13 cellular contexts compared by ENCODE assay signal in genomic region chr6:15090145-15090579, GRCh38.
DNase-seq lines count a peak whose midpoint lies in the region; ATAC-seq and TF ChIP-seq lines count a peak whose summit lies in the region.
"Had no signal": no experiment of that assay in that cellular context is flagged by ENCODE, and none has a peak within 500 bp of the region (broad histone marks: within the 10 kb centered on the region; RNA-seq: fewer than 3 reads in every experiment).

No MANE protein-coding gene starts in this region.

- H3K4me3 Mint-ChIP-seq in T-cell (no peak overlapping the region), immature natural killer cell (no peak overlapping the region)
- H3K4me3 Mint-ChIP-seq: activated CD4-positive, alpha-beta memory T cell treated with anti-CD3 and anti-CD28 coated beads, Interleukin-2, amount 10 ng/mL, durations not matched to agents 7 days and 5 days; natural killer cell treated with Interleukin-12 subunit alpha and Interleukin-12 subunit beta and Interleukin-15 and Interleukin-18, amount 100 ng/mL, for 72 hours had no signal

- ATAC-seq in heart left ventricle = peak in 3 of 4 donors; percentile 42 to 59 (median 56)
- no peak for ATAC-seq in left cardiac atrium
- peak; percentile 47 to 55 for ATAC-seq in lower lobe of right lung
- ATAC-seq in T-cell (replicated peaks in 1 of 4) = no peak
- ATAC-seq in HG02588 (IDR thresholded peaks at IDR 0.05; ENCODE audit: unreplicated experiment) = no peak
- ATAC-seq: natural killer cell treated with Interleukin-12 subunit alpha and Interleukin-12 subunit beta and Interleukin-15 and Interleukin-18, amount 100 ng/mL, for 72 hours had no signal

- 50 to 54% (median 54%) methylated on average over 7 of the region's 7 CpGs for WGBS in heart left ventricle, 4 donors

- H3K4me1 ChIP-seq in heart left ventricle (peaks cover 0 to 43% (median 0%) of the 10 kb centered on the region in 12 donors), lower lobe of right lung (no peaks in the 10 kb centered on the region)

- DNase-seq in heart left ventricle (no peak), left cardiac atrium (no peak), WERI-Rb-1 (peak; percentile 56), lower lobe of right lung (no peak), T-cell (no peak), immature natural killer cell (no peak), amniotic stem cell (lab: John Stamatoyannopoulos, UW) (no peak)
- DNase-seq: activated CD4-positive, alpha-beta memory T cell treated with anti-CD3 and anti-CD28 coated beads, Interleukin-2, amount 10 ng/mL, durations not matched to agents 7 days and 5 days; MG63; NCI-H748 treated with DMSO at 0.1 percent for 48 hours; T-helper 1 cell had no signal

- H3K36me3 Mint-ChIP-seq in T-cell = no peaks in the 10 kb centered on the region
- H3K36me3 Mint-ChIP-seq in immature natural killer cell = no peaks in the 10 kb centered on the region
- H3K36me3 Mint-ChIP-seq: natural killer cell treated with Interleukin-12 subunit alpha and Interleukin-12 subunit beta and Interleukin-15 and Interleukin-18, amount 100 ng/mL, for 72 hours had no signal

- H3K27ac ChIP-seq in heart left ventricle (no peak overlapping the region), WERI-Rb-1 (peak overlapping the region; percentile 1), lower lobe of right lung (no peak overlapping the region)

- TF ChIP-seq POLR2A in heart left ventricle (IDR thresholded peaks at IDR 0.05) = no peak

- H3K27ac Mint-ChIP-seq in T-cell = no peak overlapping the region
- H3K27ac Mint-ChIP-seq in immature natural killer cell = no peak overlapping the region
- H3K27ac Mint-ChIP-seq: activated CD4-positive, alpha-beta memory T cell treated with anti-CD3 and anti-CD28 coated beads, Interleukin-2, amount 10 ng/mL, durations not matched to agents 7 days and 5 days had no signal

- H3K4me3 ChIP-seq in heart left ventricle (no peak overlapping the region), WERI-Rb-1 (ENCODE audit: low read depth, low read length) (no peak overlapping the region), lower lobe of right lung (no peak overlapping the region)
- H3K4me3 ChIP-seq: MG63 had no signal

- no peak for TF ChIP-seq CTCF in heart left ventricle (IDR thresholded peaks at IDR 0.05)
- TF ChIP-seq CTCF in WERI-Rb-1 (IDR thresholded peaks at IDR 0.05; ENCODE audit: low read depth, low read length) = no peak
- no peak for TF ChIP-seq CTCF in lower lobe of right lung (IDR thresholded peaks at IDR 0.05)

- H3K27me3 ChIP-seq in heart left ventricle (no peaks in the 10 kb centered on the region), WERI-Rb-1 (ENCODE audit: insufficient read depth, low read depth, severe bottlenecking) (no peaks in the 10 kb centered on the region), lower lobe of right lung (ENCODE audit: low read depth) (no peaks in the 10 kb centered on the region)
- H3K27me3 ChIP-seq: MG63 had no signal

- H3K9me3 Mint-ChIP-seq in T-cell = no peaks in the 10 kb centered on the region
- H3K9me3 Mint-ChIP-seq in immature natural killer cell = no peaks in the 10 kb centered on the region
- H3K9me3 Mint-ChIP-seq: activated CD4-positive, alpha-beta memory T cell treated with anti-CD3 and anti-CD28 coated beads, Interleukin-2, amount 10 ng/mL, durations not matched to agents 7 days and 5 days; natural killer cell treated with Interleukin-12 subunit alpha and Interleukin-12 subunit beta and Interleukin-15 and Interleukin-18, amount 100 ng/mL, for 72 hours had no signal

- POLR2A ChIA-PET in T-cell (lab: Charles Lee) = interaction anchor here in 1 of 2 donors (0.6 kb wide), 1 partner anchor 153 kb away, joined by 3 read pairs; no protein-coding TSS in a partner anchor

- no peaks in the 10 kb centered on the region for H3K27me3 Mint-ChIP-seq in T-cell
- H3K27me3 Mint-ChIP-seq in immature natural killer cell (ENCODE audit: low read depth in 3 of 3) = peaks cover 0 to 5% (median 0%) of the 10 kb centered on the region in 3 donors
- H3K27me3 Mint-ChIP-seq: activated CD4-positive, alpha-beta memory T cell treated with anti-CD3 and anti-CD28 coated beads, Interleukin-2, amount 10 ng/mL, durations not matched to agents 7 days and 5 days had no signal

- H3K36me3 ChIP-seq in heart left ventricle (no peaks in the 10 kb centered on the region), WERI-Rb-1 (no peaks in the 10 kb centered on the region), lower lobe of right lung (no peaks in the 10 kb centered on the region)
- H3K36me3 ChIP-seq: MG63 had no signal

- peaks cover 0 to 10% (median 0%) of the 10 kb centered on the region in 3 donors for H3K4me1 Mint-ChIP-seq in T-cell
- peaks cover 0 to 2% of the 10 kb centered on the region in 2 donors for H3K4me1 Mint-ChIP-seq in immature natural killer cell
- H3K4me1 Mint-ChIP-seq: activated CD4-positive, alpha-beta memory T cell treated with anti-CD3 and anti-CD28 coated beads, Interleukin-2, amount 10 ng/mL, durations not matched to agents 7 days and 5 days had no signal

- intact Hi-C loops in heart left ventricle (cut with DNase I) (no loop called here), left cardiac atrium (cut with DNase I) (no loop called here), lower lobe of right lung (cut with DNase I) (no loop called here)

- H3K9me3 ChIP-seq in heart left ventricle (no peaks in the 10 kb centered on the region), WERI-Rb-1 (ENCODE audit: severe bottlenecking) (no peaks in the 10 kb centered on the region), lower lobe of right lung (no peaks in the 10 kb centered on the region)
- H3K9me3 ChIP-seq: MG63 had no signal

- CTCF ChIA-PET in T-cell (lab: Charles Lee) = no interaction called here

Comparison
In these comparisons a context has a peak if more than half of its experiments do, and no peak if none do; other contexts are left out.
1. ATAC-seq: peak in heart left ventricle (3 of 4) and lower lobe of right lung (2 of 2); none in left cardiac atrium (0 of 2), T-cell (0 of 4) and HG02588 (single experiment).